In the genomic region with DNA sequence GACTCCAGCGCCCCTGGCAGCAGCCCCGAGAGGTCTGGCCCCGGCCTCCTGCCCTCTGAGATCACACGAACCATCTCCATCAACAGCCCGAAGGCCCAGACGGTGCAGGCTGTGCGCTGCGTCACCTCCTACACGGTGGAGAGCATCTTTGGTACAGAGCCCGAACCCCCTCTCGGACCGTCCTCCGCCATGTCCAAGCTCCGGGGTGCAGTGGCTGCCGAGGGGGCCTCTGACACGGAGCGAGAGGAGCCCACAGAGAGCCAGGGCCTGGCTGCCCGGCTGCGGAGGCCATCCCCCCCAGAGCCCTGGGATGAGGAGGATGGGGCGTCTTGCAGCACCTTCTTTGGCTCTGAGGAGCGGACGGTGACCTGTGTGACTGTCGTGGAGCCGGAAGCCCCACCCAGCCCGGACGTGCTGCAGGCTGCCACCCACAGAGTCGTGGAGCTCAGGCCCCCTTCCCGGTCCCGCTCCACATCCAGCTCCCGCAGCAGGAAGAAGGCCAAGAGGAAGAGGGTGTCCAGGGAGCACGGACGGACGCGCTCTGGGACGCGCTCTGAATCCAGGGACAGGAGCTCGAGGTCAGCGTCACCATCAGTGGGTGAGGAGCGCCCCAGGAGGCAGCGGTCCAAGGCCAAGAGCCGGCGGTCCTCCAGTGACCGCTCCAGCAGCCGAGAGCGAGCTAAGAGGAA, we compare ENCODE assay signal across 18 cellular contexts. TPM values are rescaled to one million over a fixed set of nuclear protein-coding genes. Genes with fewer than 3 reads are reported as not detected.
"Had no signal": no experiment of that assay in that cellular context is flagged by ENCODE, and none has a peak within 500 bp of the region (broad histone marks: within the 10 kb centered on the region; RNA-seq: fewer than 3 reads in every experiment).

No MANE protein-coding gene starts in this region.

- H3K4me3 ChIP-seq: pancreas, tibial nerve had no signal

- H3K9me3 ChIP-seq: pancreas, tibial nerve had no signal

- H3K27me3 ChIP-seq: brain microvascular endothelial cell, pancreas, tibial nerve had no signal

- ATAC-seq: effector memory CD8-positive, alpha-beta T cell; pancreas had no signal

- H3K4me1 ChIP-seq: pancreas had no signal

- H3K4me3 Mint-ChIP-seq: activated naive CD8-positive, alpha-beta T cell treated with anti-CD3 and anti-CD28 coated beads, Interleukin-2, amount 10 ng/mL, durations not matched to agents 7 days and 5 days; effector memory CD8-positive, alpha-beta T cell had no signal

- H3K27me3 Mint-ChIP-seq: activated naive CD8-positive, alpha-beta T cell treated with anti-CD3 and anti-CD28 coated beads, Interleukin-2, amount 10 ng/mL, durations not matched to agents 7 days and 5 days; effector memory CD8-positive, alpha-beta T cell had no signal

- H3K27ac ChIP-seq: brain microvascular endothelial cell, epithelial cell of prostate, pancreas, tibial nerve had no signal

- H3K27ac Mint-ChIP-seq: activated naive CD8-positive, alpha-beta T cell treated with anti-CD3 and anti-CD28 coated beads, Interleukin-2, amount 10 ng/mL, durations not matched to agents 7 days and 5 days had no signal

- H3K9me3 Mint-ChIP-seq: activated naive CD8-positive, alpha-beta T cell treated with anti-CD3 and anti-CD28 coated beads, Interleukin-2, amount 10 ng/mL, durations not matched to agents 7 days and 5 days; effector memory CD8-positive, alpha-beta T cell had no signal

- DNase-seq: activated CD4-positive, alpha-beta T cell treated with anti-CD3 and anti-CD28 coated beads, Interleukin-2, amount 50 U/mL, for 1 hour; activated effector memory CD4-positive, alpha-beta T cell treated with anti-CD3 and anti-CD28 coated beads, Interleukin-2, amount 50 U/mL, for 16 hours; activated naive CD8-positive, alpha-beta T cell treated with anti-CD3 and anti-CD28 coated beads, Interleukin-2, amount 10 ng/mL, durations not matched to agents 7 days and 5 days; anterior cingulate cortex; brain microvascular endothelial cell; cerebellar nuclear complex; dermis blood vessel endothelial cell; effector memory CD8-positive, alpha-beta T cell; head of caudate nucleus; midbrain; stimulated activated CD4-positive, alpha-beta T cell treated with anti-CD3 and anti-CD28 coated beads, Interleukin-4, amount 100 ng/mL, for 1 hour; stimulated activated naive CD4-positive, alpha-beta T cell treated with Interleukin-2 at 50 U/mL for 16 hours; substantia nigra had no signal

RNA-seq across cellular contexts. Expression of a gene that starts 16.6 kb away (rescaled TPM):
- total RNA-seq: activated naive CD8-positive, alpha-beta T cell treated with anti-CD3 and anti-CD28 coated beads, Interleukin-2, amount 10 ng/mL, durations not matched to agents 7 days and 5 days; dermis blood vessel endothelial cell; frontal cortex; lung microvascular endothelial cell; tibial nerve had no signal

RNA-seq across cellular contexts. Expression of a gene that starts 18.9 kb away (rescaled TPM):
- total RNA-seq: activated naive CD8-positive, alpha-beta T cell treated with anti-CD3 and anti-CD28 coated beads, Interleukin-2, amount 10 ng/mL, durations not matched to agents 7 days and 5 days; dermis blood vessel endothelial cell; frontal cortex; lung microvascular endothelial cell; tibial nerve had no signal

RNA-seq across cellular contexts. Expression of a gene that starts 29.0 kb away (rescaled TPM):
- total RNA-seq: frontal cortex, lung microvascular endothelial cell had no signal
